11 cellular contexts compared by ENCODE assay signal in genomic region chr2:42099431-42100173, GRCh38. TPM values are rescaled to one million over a fixed set of nuclear protein-coding genes. Genes with fewer than 3 reads are reported as not detected.
DNase-seq lines count a peak whose midpoint lies in the region; ATAC-seq lines count a peak whose summit lies in the region.
"Had no signal": no experiment of that assay in that cellular context is flagged by ENCODE, and none has a peak within 500 bp of the region (broad histone marks: within the 10 kb centered on the region; RNA-seq: fewer than 3 reads in every experiment).

No MANE protein-coding gene starts in this region.

- no peak for DNase-seq in stimulated activated naive CD8-positive, alpha-beta T cell treated with anti-CD3 and anti-CD28 coated beads, Interleukin-15, Interleukin-2, amounts not matched to agents 100 U/mL and 50 U/mL, for 24 hours
- DNase-seq in activated naive CD8-positive, alpha-beta T cell treated with anti-CD3 and anti-CD28 coated beads, Interleukin-2, amount 10 ng/mL, durations not matched to agents 7 days and 5 days: no peak
- DNase-seq in NCI-H345 (lab: John Stamatoyannopoulos, UW): no peak
- DNase-seq in NCI-H2081 treated with DMSO at 0.1 percent for 48 hours (lab: John Stamatoyannopoulos, UW): no peak
- DNase-seq in GF-D8 (lab: John Stamatoyannopoulos, UW): no peak
- no peak for DNase-seq in NCI-H2196 treated with DMSO at 0.1 percent for 48 hours (lab: John Stamatoyannopoulos, UW; ENCODE audit: unreplicated experiment)
- DNase-seq: mammary epithelial cell, NCI-H1092 had no signal

- H3K36me3 Mint-ChIP-seq in stimulated activated naive CD8-positive, alpha-beta T cell treated with anti-CD3 and anti-CD28 coated beads, Interleukin-15, Interleukin-2, amounts not matched to agents 100 ng/mL and 50 ng/mL, for 24 hours (ENCODE audit: low read depth): peaks cover 9% of the 10 kb centered on the region
- H3K36me3 Mint-ChIP-seq in activated naive CD8-positive, alpha-beta T cell treated with anti-CD3 and anti-CD28 coated beads, Interleukin-2, amount 10 ng/mL, durations not matched to agents 7 days and 5 days: peaks cover 2% of the 10 kb centered on the region

- no peaks in the 10 kb centered on the region for H3K27me3 Mint-ChIP-seq in stimulated activated naive CD8-positive, alpha-beta T cell treated with anti-CD3 and anti-CD28 coated beads, Interleukin-15, Interleukin-2, amounts not matched to agents 100 ng/mL and 50 ng/mL, for 24 hours
- H3K27me3 Mint-ChIP-seq in activated naive CD8-positive, alpha-beta T cell treated with anti-CD3 and anti-CD28 coated beads, Interleukin-2, amount 10 ng/mL, durations not matched to agents 7 days and 5 days: no peaks in the 10 kb centered on the region

- no peaks in the 10 kb centered on the region for H3K27me3 ChIP-seq in mucosa of rectum (ENCODE audit: control insufficient read depth in 2 of 2, insufficient read depth in 2 of 2, low read length in 2 of 2)

- POLR2A ChIA-PET in activated naive CD8-positive, alpha-beta T cell treated with anti-CD3 and anti-CD28 coated beads, Interleukin-2, amount 10 ng/mL, durations not matched to agents 7 days and 5 days (lab: Charles Lee): interaction anchor here (1.2 to 9.5 kb wide), 4 partner anchors 24 to 261 kb away, joined by 6 to 170 read pairs (median 70); partner anchors contain the start of gene COX7A2L

- no peaks in the 10 kb centered on the region for H3K36me3 ChIP-seq in mucosa of rectum (ENCODE audit: control insufficient read depth in 2 of 2, insufficient read depth in 2 of 2, low read length in 2 of 2)

- H3K27ac Mint-ChIP-seq in stimulated activated naive CD8-positive, alpha-beta T cell treated with anti-CD3 and anti-CD28 coated beads, Interleukin-15, Interleukin-2, amounts not matched to agents 100 ng/mL and 50 ng/mL, for 24 hours: peak overlapping the region; percentile 64
- peak overlapping the region; percentile 79 for H3K27ac Mint-ChIP-seq in activated naive CD8-positive, alpha-beta T cell treated with anti-CD3 and anti-CD28 coated beads, Interleukin-2, amount 10 ng/mL, durations not matched to agents 7 days and 5 days

- peak overlapping the region; percentile 1 for H3K4me3 Mint-ChIP-seq in stimulated activated naive CD8-positive, alpha-beta T cell treated with anti-CD3 and anti-CD28 coated beads, Interleukin-15, Interleukin-2, amounts not matched to agents 100 ng/mL and 50 ng/mL, for 24 hours
- peak overlapping the region; percentile 60 for H3K4me3 Mint-ChIP-seq in activated naive CD8-positive, alpha-beta T cell treated with anti-CD3 and anti-CD28 coated beads, Interleukin-2, amount 10 ng/mL, durations not matched to agents 7 days and 5 days

- peaks cover 9 to 27% of the 10 kb centered on the region in 2 donors for H3K4me1 ChIP-seq in mucosa of rectum (ENCODE audit: control insufficient read depth in 2 of 2, insufficient read depth in 2 of 2, low read length in 2 of 2)

- no peak overlapping the region for H3K4me3 ChIP-seq in mucosa of rectum (ENCODE audit: low read length in 2 of 2)

- peaks cover 11% of the 10 kb centered on the region for H3K9me3 Mint-ChIP-seq in stimulated activated naive CD8-positive, alpha-beta T cell treated with anti-CD3 and anti-CD28 coated beads, Interleukin-15, Interleukin-2, amounts not matched to agents 100 ng/mL and 50 ng/mL, for 24 hours
- peaks cover 6% of the 10 kb centered on the region for H3K9me3 Mint-ChIP-seq in activated naive CD8-positive, alpha-beta T cell treated with anti-CD3 and anti-CD28 coated beads, Interleukin-2, amount 10 ng/mL, durations not matched to agents 7 days and 5 days

- H3K9me3 ChIP-seq in mucosa of rectum (ENCODE audit: control insufficient read depth in 2 of 2, low read length in 2 of 2): no peaks in the 10 kb centered on the region

- H3K4me1 Mint-ChIP-seq in stimulated activated naive CD8-positive, alpha-beta T cell treated with anti-CD3 and anti-CD28 coated beads, Interleukin-15, Interleukin-2, amounts not matched to agents 100 ng/mL and 50 ng/mL, for 24 hours (ENCODE audit: low read depth): peaks cover 36% of the 10 kb centered on the region
- peaks cover 56% of the 10 kb centered on the region for H3K4me1 Mint-ChIP-seq in activated naive CD8-positive, alpha-beta T cell treated with anti-CD3 and anti-CD28 coated beads, Interleukin-2, amount 10 ng/mL, durations not matched to agents 7 days and 5 days

- ATAC-seq in stimulated activated naive CD8-positive, alpha-beta T cell treated with anti-CD3 and anti-CD28 coated beads, Interleukin-15, Interleukin-2, amounts not matched to agents 100 U/mL and 50 U/mL, for 24 hours: no peak
- no peak for ATAC-seq in activated naive CD8-positive, alpha-beta T cell treated with anti-CD3 and anti-CD28 coated beads, Interleukin-2, amount 10 ng/mL, durations not matched to agents 7 days and 5 days (ENCODE audit: low read depth)
- ATAC-seq: activated CD4-positive, CD25-positive, alpha-beta regulatory T cell treated with anti-CD3 and anti-CD28 coated beads, Interleukin-2, amount 50 U/mL, for 24 hours had no signal

- peak overlapping the region; percentile 49 to 74 for H3K27ac ChIP-seq in mucosa of rectum (ENCODE audit: low read depth in 2 of 2, low read length in 2 of 2)

- no peak overlapping the region for H3K9ac ChIP-seq in mucosa of rectum (ENCODE audit: low read depth in 1 of 2, low read length in 2 of 2)

RNA-seq across cellular contexts. Expression of gene PKDCC, which starts 51.8 kb away (rescaled TPM):
- not detected for total RNA-seq in activated naive CD8-positive, alpha-beta T cell treated with anti-CD3 and anti-CD28 coated beads, Interleukin-2, amount 10 ng/mL, durations not matched to agents 7 days and 5 days
